In genomic region chr3:11570789-11571495, GRCh38 we compare ENCODE assay signal across 12 cellular contexts.
DNase-seq lines count a peak whose midpoint lies in the region; ATAC-seq and TF ChIP-seq lines count a peak whose summit lies in the region.
"Had no signal": no experiment of that assay in that cellular context is flagged by ENCODE, and none has a peak within 500 bp of the region (broad histone marks: within the 10 kb centered on the region; RNA-seq: fewer than 3 reads in every experiment).

No MANE protein-coding gene starts in this region.

- H3K27me3 ChIP-seq in dorsolateral prefrontal cortex: no peaks in the 10 kb centered on the region
- H3K27me3 ChIP-seq: BE2C had no signal

- H3K27ac ChIP-seq in dorsolateral prefrontal cortex: peak overlapping the region in 49 of 59 donors; percentile 5 to 98 (median 91)

- intact Hi-C loops in dorsolateral prefrontal cortex (cut with DNase I): no loop called here

- H3K4me3 Mint-ChIP-seq in natural killer cell treated with Interleukin-12 subunit alpha and Interleukin-12 subunit beta and Interleukin-15 and Interleukin-18, amount 100 ng/mL, for 72 hours: no peak overlapping the region
- no peak overlapping the region for H3K4me3 Mint-ChIP-seq in stimulated activated naive B cell treated with anti-CD40 and anti-IgM and Interleukin-4, amounts not matched to agents 10 μg/mL and 1 μg/mL and 100 μg/mL, for 72 hours

- H3K4me1 Mint-ChIP-seq in natural killer cell treated with Interleukin-12 subunit alpha and Interleukin-12 subunit beta and Interleukin-15 and Interleukin-18, amount 100 ng/mL, for 72 hours (ENCODE audit: low read depth in 2 of 2): peaks cover 10 to 35% of the 10 kb centered on the region in 2 donors
- H3K4me1 Mint-ChIP-seq in stimulated activated naive B cell treated with anti-CD40 and anti-IgM and Interleukin-4, amounts not matched to agents 10 μg/mL and 1 μg/mL and 100 μg/mL, for 72 hours: peaks cover 3 to 4% of the 10 kb centered on the region in 2 donors

- TF ChIP-seq CTCF in dorsolateral prefrontal cortex (IDR thresholded peaks at IDR 0.05 in 54 of 56, conservative IDR thresholded peaks at IDR 0.05 in 2 of 56; ENCODE audit: low read depth in 1 of 56, partially characterized antibody in 56 of 56) (no peak), GM13977 (IDR thresholded peaks at IDR 0.05; ENCODE audit: extremely low read depth, insufficient read depth, missing control alignments) (no peak)

- ATAC-seq in natural killer cell treated with Interleukin-12 subunit alpha and Interleukin-12 subunit beta and Interleukin-15 and Interleukin-18, amount 100 ng/mL, for 72 hours: no peak
- ATAC-seq in stimulated activated naive B cell treated with anti-CD40 and anti-IgM and Interleukin-4, amounts not matched to agents 10 μg/mL and 1 μg/mL and 100 μg/mL, for 72 hours (replicated peaks): no peak
- ATAC-seq in HG03039 (IDR thresholded peaks at IDR 0.05; ENCODE audit: unreplicated experiment): no peak
- ATAC-seq: esophagus mucosa, GM12878 had no signal

- H3K27me3 Mint-ChIP-seq in natural killer cell treated with Interleukin-12 subunit alpha and Interleukin-12 subunit beta and Interleukin-15 and Interleukin-18, amount 100 ng/mL, for 72 hours: no peaks in the 10 kb centered on the region
- H3K27me3 Mint-ChIP-seq in stimulated activated naive B cell treated with anti-CD40 and anti-IgM and Interleukin-4, amounts not matched to agents 10 μg/mL and 1 μg/mL and 100 μg/mL, for 72 hours: no peaks in the 10 kb centered on the region

- no peaks in the 10 kb centered on the region for H3K36me3 Mint-ChIP-seq in natural killer cell treated with Interleukin-12 subunit alpha and Interleukin-12 subunit beta and Interleukin-15 and Interleukin-18, amount 100 ng/mL, for 72 hours
- peaks cover 20 to 22% of the 10 kb centered on the region in 2 donors for H3K36me3 Mint-ChIP-seq in stimulated activated naive B cell treated with anti-CD40 and anti-IgM and Interleukin-4, amounts not matched to agents 10 μg/mL and 1 μg/mL and 100 μg/mL, for 72 hours

- in situ Hi-C loops in GM13977 (cut with MboI; ENCODE audit: low pct_unique_long_range_greater_than_20kb, low sequenced_read_pairs, unreplicated experiment): no loop called here

- no peak overlapping the region for H3K4me3 ChIP-seq in dorsolateral prefrontal cortex
- H3K4me3 ChIP-seq: GM12878 had no signal

- no peaks in the 10 kb centered on the region for H3K9me3 Mint-ChIP-seq in natural killer cell treated with Interleukin-12 subunit alpha and Interleukin-12 subunit beta and Interleukin-15 and Interleukin-18, amount 100 ng/mL, for 72 hours
- H3K9me3 Mint-ChIP-seq in stimulated activated naive B cell treated with anti-CD40 and anti-IgM and Interleukin-4, amounts not matched to agents 10 μg/mL and 1 μg/mL and 100 μg/mL, for 72 hours: no peaks in the 10 kb centered on the region

- H3K27ac Mint-ChIP-seq in natural killer cell treated with Interleukin-12 subunit alpha and Interleukin-12 subunit beta and Interleukin-15 and Interleukin-18, amount 100 ng/mL, for 72 hours: peak overlapping the region; percentile 50 to 59
- H3K27ac Mint-ChIP-seq in stimulated activated naive B cell treated with anti-CD40 and anti-IgM and Interleukin-4, amounts not matched to agents 10 μg/mL and 1 μg/mL and 100 μg/mL, for 72 hours: no peak overlapping the region

- DNase-seq in A172 (ENCODE audit: low spot score) (peak; percentile 89), NCI-H460 (ENCODE audit: extremely low read depth, low read depth) (peak; percentile 73), dorsolateral prefrontal cortex (no peak), GM13977 (ENCODE audit: low spot score) (no peak)
- DNase-seq in natural killer cell treated with Interleukin-12 subunit alpha and Interleukin-12 subunit beta and Interleukin-15 and Interleukin-18, amount 100 ng/mL, for 72 hours (ENCODE audit: low spot score): no peak
- no peak for DNase-seq in stimulated activated naive B cell treated with anti-CD40 and anti-IgM and Interleukin-4, amounts not matched to agents 10 μg/mL and 1 μg/mL and 100 μg/mL, for 72 hours
- no peak for DNase-seq in activated effector memory CD4-positive, alpha-beta T cell treated with anti-CD3 and anti-CD28 coated beads, Interleukin-2, amount 50 U/mL, for 16 hours
- DNase-seq: NCI-H2029 had no signal

Comparison
In these comparisons a context has a peak if more than half of its experiments do, and no peak if none do; other contexts are left out.
1. DNase-seq: peak in A172 (single experiment) and NCI-H460 (single experiment); none in dorsolateral prefrontal cortex (0 of 10), natural killer cell treated with Interleukin-12 subunit alpha and Interleukin-12 subunit beta and Interleukin-15 and Interleukin-18, amount 100 ng/mL, for 72 hours (single experiment), stimulated activated naive B cell treated with anti-CD40 and anti-IgM and Interleukin-4, amounts not matched to agents 10 μg/mL and 1 μg/mL and 100 μg/mL, for 72 hours (single experiment), activated effector memory CD4-positive, alpha-beta T cell treated with anti-CD3 and anti-CD28 coated beads, Interleukin-2, amount 50 U/mL, for 16 hours (single experiment) and GM13977 (single experiment).